Comparison of ENCODE assay signal across 8 cellular contexts in the genomic region with DNA sequence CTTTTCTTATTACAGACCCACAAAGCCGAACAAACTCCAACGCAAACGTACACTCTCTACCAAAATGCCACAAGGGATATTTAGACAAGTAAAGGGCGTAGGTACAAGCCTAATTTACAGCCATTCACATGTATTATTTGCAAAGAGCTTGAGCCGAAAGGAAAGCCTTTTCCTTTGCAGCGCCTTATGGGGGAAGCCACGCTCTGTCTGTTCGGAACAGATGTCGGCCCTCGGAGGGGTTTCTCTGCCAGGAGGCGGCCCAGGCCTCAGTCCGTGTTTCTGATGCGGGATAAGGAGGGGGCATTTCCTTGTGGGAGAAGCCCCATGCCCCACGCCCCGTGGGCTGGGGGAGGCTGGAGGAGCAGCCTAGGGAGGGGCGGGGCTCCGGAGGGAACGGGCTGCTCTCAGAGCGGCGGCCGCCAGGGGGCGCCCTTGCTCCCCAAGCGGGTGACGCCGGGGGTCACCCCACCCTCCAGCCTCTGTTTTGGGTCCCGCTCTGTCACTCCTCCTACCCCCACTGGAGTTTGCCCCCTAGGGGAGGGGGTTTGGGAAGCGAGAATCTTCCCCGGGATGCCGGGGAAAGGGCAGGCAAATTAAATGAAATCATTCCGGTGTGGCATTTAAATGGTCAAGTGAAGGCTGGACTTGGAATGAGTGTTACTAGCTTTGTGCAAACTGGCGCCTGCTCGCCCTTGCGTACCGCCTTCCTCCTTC. TPM values are rescaled to one million over a fixed set of nuclear protein-coding genes. Genes with fewer than 3 reads are reported as not detected.
DNase-seq lines count a peak whose midpoint lies in the region; ATAC-seq and TF ChIP-seq lines count a peak whose summit lies in the region.

No MANE protein-coding gene starts in this region.

- no peak for TF ChIP-seq POLR2A in esophagus muscularis mucosa (IDR thresholded peaks at IDR 0.05; ENCODE audit: low read depth)

- DNase-seq in NCI-H2227 (lab: John Stamatoyannopoulos, UW; ENCODE audit: unreplicated experiment), result peak; percentile 46
- DNase-seq in NCI-H2227 treated with DMSO at 0.1 percent for 48 hours (lab: John Stamatoyannopoulos, UW), result no peak
- peak; percentile 71 for DNase-seq in activated T-cell treated with anti-CD3 and anti-CD28 coated beads, Interleukin-2, amount 50 U/mL, for 1 hour
- no peak for DNase-seq in esophagus muscularis mucosa (ENCODE audit: extremely low spot score)
- peak; percentile 83 for DNase-seq in stimulated activated CD8-positive, alpha-beta memory T cell treated with anti-CD3 and anti-CD28 coated beads, Interleukin-4, amount 100 ng/mL, for 48 hours

- peak overlapping the region; percentile 81 for H3K4me3 ChIP-seq in OCI-LY3 (ENCODE audit: low read length)
- H3K4me3 ChIP-seq in esophagus muscularis mucosa, result peak overlapping the region; percentile 61 to 71 (median 65)
- H3K4me3 ChIP-seq in muscle layer of colon (ENCODE audit: low read depth in 1 of 2, low read length in 2 of 2), result peak overlapping the region; percentile 67 to 71

- H3K79me2 ChIP-seq in OCI-LY3 (ENCODE audit: low read length), result no peaks in the 10 kb centered on the region

- TF ChIP-seq EP300 in esophagus muscularis mucosa (IDR thresholded peaks at IDR 0.05), result no peak

- H3K36me3 ChIP-seq in OCI-LY3 (replicated peaks; ENCODE audit: low read depth, low read length) (no peaks in the 10 kb centered on the region), esophagus muscularis mucosa (no peaks in the 10 kb centered on the region), muscle layer of colon (ENCODE audit: insufficient read depth, low read length) (no peaks in the 10 kb centered on the region)

- H3K4me1 ChIP-seq in OCI-LY3 (ENCODE audit: low read length), result peaks cover 18% of the 10 kb centered on the region; the same call in 1 of the 2 replicates
- H3K4me1 ChIP-seq in esophagus muscularis mucosa, result peaks cover 0 to 45% (median 30%) of the 10 kb centered on the region in 4 donors
- peaks cover 24% of the 10 kb centered on the region for H3K4me1 ChIP-seq in muscle layer of colon (ENCODE audit: insufficient read depth, low read length)

- peak; percentile 84 for ATAC-seq in HG03025 (IDR thresholded peaks at IDR 0.05; ENCODE audit: low FRiP score, unreplicated experiment)

- H3K27ac ChIP-seq in OCI-LY3 (ENCODE audit: low read length), result no peak overlapping the region
- peak overlapping the region; percentile 53 to 78 (median 64) for H3K27ac ChIP-seq in esophagus muscularis mucosa (replicated peaks in 1 of 4)
- H3K27ac ChIP-seq in muscle layer of colon (ENCODE audit: low read depth, low read length), result peak overlapping the region; percentile 43

- peak overlapping the region; percentile 59 for H3K4me2 ChIP-seq in OCI-LY3 (ENCODE audit: low read length)

- WGBS in esophagus muscularis mucosa, result 2% methylated on average over 11 of the region's 34 CpGs

- peak overlapping the region; percentile 61 for H3K9ac ChIP-seq in OCI-LY3 (ENCODE audit: low read length)
- peak overlapping the region; percentile 22 for H3K9ac ChIP-seq in muscle layer of colon (ENCODE audit: low read length)

- H4K20me1 ChIP-seq in OCI-LY3 (ENCODE audit: insufficient read depth, low read length), result no peaks in the 10 kb centered on the region

- H3K27me3 ChIP-seq in OCI-LY3 (ENCODE audit: low read depth, low read length), result peaks cover 66% of the 10 kb centered on the region
- H3K27me3 ChIP-seq in esophagus muscularis mucosa, result no peaks in the 10 kb centered on the region
- H3K27me3 ChIP-seq in muscle layer of colon (ENCODE audit: control insufficient read depth in 1 of 2, insufficient read depth in 2 of 2, low read length in 2 of 2), result no peaks in the 10 kb centered on the region

- intact Hi-C loops in esophagus muscularis mucosa (cut with DNase I), result loop anchor here (5.0 kb wide), 1 partner anchor 92 kb away; no protein-coding TSS in a partner anchor

- TF ChIP-seq CTCF in OCI-LY3 (IDR thresholded peaks at IDR 0.05; ENCODE audit: low read depth, low read length) (peak; percentile 96), esophagus muscularis mucosa (IDR thresholded peaks at IDR 0.05) (peak; percentile 80 to 100 (median 98))

- H3K9me3 ChIP-seq in OCI-LY3 (ENCODE audit: insufficient read depth, low read length) (no peaks in the 10 kb centered on the region), esophagus muscularis mucosa (no peaks in the 10 kb centered on the region), muscle layer of colon (ENCODE audit: low read length) (no peaks in the 10 kb centered on the region)

- H2AFZ ChIP-seq in OCI-LY3 (ENCODE audit: low read depth, low read length), result peak overlapping the region; percentile 75

RNA-seq across cellular contexts. Expression of a gene that starts 2.9 kb away (rescaled TPM):
- under 1 TPM; under 0.01 to 0.86 (median 0.24) TPM for total RNA-seq in esophagus muscularis mucosa

Comparison
In these comparisons a context has a peak if more than half of its experiments do, and no peak if none do; other contexts are left out.
1. DNase-seq: peak in NCI-H2227 (single experiment), activated T-cell treated with anti-CD3 and anti-CD28 coated beads, Interleukin-2, amount 50 U/mL, for 1 hour (single experiment) and stimulated activated CD8-positive, alpha-beta memory T cell treated with anti-CD3 and anti-CD28 coated beads, Interleukin-4, amount 100 ng/mL, for 48 hours (single experiment); none in NCI-H2227 treated with DMSO at 0.1 percent for 48 hours (single experiment) and esophagus muscularis mucosa (single experiment).
2. Peak in every context shown above with its lines, with median percentiles within 50 percentile points of each other: H3K4me3 ChIP-seq.